Comparison of ENCODE assay signal across 2 cellular contexts in the genomic region with DNA sequence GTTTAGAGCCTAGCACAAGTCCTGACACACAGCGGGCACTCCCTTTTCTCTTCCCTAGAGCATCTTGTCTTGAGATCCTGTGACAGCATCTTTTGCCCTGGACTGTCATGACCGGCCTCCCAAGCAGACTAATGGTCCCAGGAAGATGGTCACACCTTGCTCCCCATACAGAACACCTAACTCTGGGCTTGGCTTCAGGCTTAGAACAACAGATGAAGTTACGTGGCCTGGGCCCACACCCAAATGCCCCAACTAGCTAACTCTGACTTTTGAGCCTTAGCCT.
TF ChIP-seq lines count a peak whose summit lies in the region.

No MANE protein-coding gene starts in this region.

TF ChIP-seq in SK-N-SH, 30 proteins besides CTCF, POLR2A, EP300 and RAD21 (continued from another document):
- no peak for TF ChIP-seq ZBTB33 (IDR thresholded peaks at IDR 0.05; ENCODE audit: borderline replicate concordance, low read depth)
- no peak for TF ChIP-seq SIN3A (IDR thresholded peaks at IDR 0.05; ENCODE audit: borderline replicate concordance, low read depth, low read length)
- TF ChIP-seq NFIC (IDR thresholded peaks at IDR 0.05; ENCODE audit: borderline replicate concordance) = no peak
- no peak for TF ChIP-seq YY1 (IDR thresholded peaks at IDR 0.05; ENCODE audit: low read depth)
- TF ChIP-seq RXRA (IDR thresholded peaks at IDR 0.05; ENCODE audit: borderline replicate concordance, low read depth) = no peak
- no peak for TF ChIP-seq FOXM1 (IDR thresholded peaks at IDR 0.05; ENCODE audit: low read depth)
- TF ChIP-seq, protein P1, sequence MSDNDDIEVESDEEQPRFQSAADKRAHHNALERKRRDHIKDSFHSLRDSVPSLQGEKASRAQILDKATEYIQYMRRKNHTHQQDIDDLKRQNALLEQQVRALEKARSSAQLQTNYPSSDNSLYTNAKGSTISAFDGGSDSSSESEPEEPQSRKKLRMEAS (IDR thresholded peaks at IDR 0.05; ENCODE audit: low read depth) = no peak
- TF ChIP-seq FOSL2 (IDR thresholded peaks at IDR 0.05; ENCODE audit: borderline replicate concordance, low read depth) = no peak
- TF ChIP-seq, protein P2, sequence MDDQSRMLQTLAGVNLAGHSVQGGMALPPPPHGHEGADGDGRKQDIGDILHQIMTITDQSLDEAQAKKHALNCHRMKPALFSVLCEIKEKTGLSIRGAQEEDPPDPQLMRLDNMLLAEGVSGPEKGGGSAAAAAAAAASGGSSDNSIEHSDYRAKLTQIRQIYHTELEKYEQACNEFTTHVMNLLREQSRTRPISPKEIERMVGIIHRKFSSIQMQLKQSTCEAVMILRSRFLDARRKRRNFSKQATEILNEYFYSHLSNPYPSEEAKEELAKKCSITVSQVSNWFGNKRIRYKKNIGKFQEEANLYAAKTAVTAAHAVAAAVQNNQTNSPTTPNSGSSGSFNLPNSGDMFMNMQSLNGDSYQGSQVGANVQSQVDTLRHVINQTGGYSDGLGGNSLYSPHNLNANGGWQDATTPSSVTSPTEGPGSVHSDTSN (IDR thresholded peaks at IDR 0.05) = no peak
- no peak for TF ChIP-seq USF2 (IDR thresholded peaks at IDR 0.05; ENCODE audit: borderline replicate concordance, low read depth, low read length)
- no peak for TF ChIP-seq GABPA (IDR thresholded peaks at IDR 0.05; ENCODE audit: low read depth)
- no peak for TF ChIP-seq TCF12 (IDR thresholded peaks at IDR 0.05)
- no peak for TF ChIP-seq POLR2AphosphoS5 (IDR thresholded peaks at IDR 0.05; ENCODE audit: low read depth, low read length)
- TF ChIP-seq SMC3 (IDR thresholded peaks at IDR 0.05; ENCODE audit: low read depth, low read length) = no peak
- no peak for TF ChIP-seq EZH2phosphoT487 (IDR thresholded peaks at IDR 0.05; ENCODE audit: borderline replicate concordance, low read depth)
- TF ChIP-seq TAF1 (IDR thresholded peaks at IDR 0.05; ENCODE audit: borderline replicate concordance, low read depth, low read length) = no peak

TF ChIP-seq in SK-N-SH treated with all-trans-retinoic acid at 6 μM for 48 hours, 23 proteins besides CTCF, POLR2A, EP300 and RAD21 (continued from another document):
- TF ChIP-seq, protein P3, sequence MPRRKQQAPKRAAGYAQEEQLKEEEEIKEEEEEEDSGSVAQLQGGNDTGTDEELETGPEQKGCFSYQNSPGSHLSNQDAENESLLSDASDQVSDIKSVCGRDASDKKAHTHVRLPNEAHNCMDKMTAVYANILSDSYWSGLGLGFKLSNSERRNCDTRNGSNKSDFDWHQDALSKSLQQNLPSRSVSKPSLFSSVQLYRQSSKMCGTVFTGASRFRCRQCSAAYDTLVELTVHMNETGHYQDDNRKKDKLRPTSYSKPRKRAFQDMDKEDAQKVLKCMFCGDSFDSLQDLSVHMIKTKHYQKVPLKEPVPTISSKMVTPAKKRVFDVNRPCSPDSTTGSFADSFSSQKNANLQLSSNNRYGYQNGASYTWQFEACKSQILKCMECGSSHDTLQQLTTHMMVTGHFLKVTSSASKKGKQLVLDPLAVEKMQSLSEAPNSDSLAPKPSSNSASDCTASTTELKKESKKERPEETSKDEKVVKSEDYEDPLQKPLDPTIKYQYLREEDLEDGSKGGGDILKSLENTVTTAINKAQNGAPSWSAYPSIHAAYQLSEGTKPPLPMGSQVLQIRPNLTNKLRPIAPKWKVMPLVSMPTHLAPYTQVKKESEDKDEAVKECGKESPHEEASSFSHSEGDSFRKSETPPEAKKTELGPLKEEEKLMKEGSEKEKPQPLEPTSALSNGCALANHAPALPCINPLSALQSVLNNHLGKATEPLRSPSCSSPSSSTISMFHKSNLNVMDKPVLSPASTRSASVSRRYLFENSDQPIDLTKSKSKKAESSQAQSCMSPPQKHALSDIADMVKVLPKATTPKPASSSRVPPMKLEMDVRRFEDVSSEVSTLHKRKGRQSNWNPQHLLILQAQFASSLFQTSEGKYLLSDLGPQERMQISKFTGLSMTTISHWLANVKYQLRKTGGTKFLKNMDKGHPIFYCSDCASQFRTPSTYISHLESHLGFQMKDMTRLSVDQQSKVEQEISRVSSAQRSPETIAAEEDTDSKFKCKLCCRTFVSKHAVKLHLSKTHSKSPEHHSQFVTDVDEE (CRISPR knock-in tag; IDR thresholded peaks at IDR 0.05) = no peak
- no peak for TF ChIP-seq ZFP3 (CRISPR knock-in tag; IDR thresholded peaks at IDR 0.05)
- no peak for TF ChIP-seq ZNF70 (CRISPR knock-in tag; IDR thresholded peaks at IDR 0.05)
- no peak for TF ChIP-seq TOX (CRISPR knock-in tag; IDR thresholded peaks at IDR 0.05; ENCODE audit: borderline replicate concordance)
- TF ChIP-seq OSR1 (CRISPR knock-in tag; IDR thresholded peaks at IDR 0.05) = no peak
- no peak for TF ChIP-seq CREB5 (CRISPR knock-in tag; IDR thresholded peaks at IDR 0.05; ENCODE audit: low read depth)
- no peak for TF ChIP-seq POU6F1 (CRISPR knock-in tag; IDR thresholded peaks at IDR 0.05; ENCODE audit: borderline replicate concordance, low read depth)
- TF ChIP-seq ZC3H10 (CRISPR knock-in tag; IDR thresholded peaks at IDR 0.05) = no peak
- no peak for TF ChIP-seq GLIS3 (CRISPR knock-in tag; IDR thresholded peaks at IDR 0.05)
